Comparison of ENCODE assay signal across 23 cellular contexts in the genomic region with DNA sequence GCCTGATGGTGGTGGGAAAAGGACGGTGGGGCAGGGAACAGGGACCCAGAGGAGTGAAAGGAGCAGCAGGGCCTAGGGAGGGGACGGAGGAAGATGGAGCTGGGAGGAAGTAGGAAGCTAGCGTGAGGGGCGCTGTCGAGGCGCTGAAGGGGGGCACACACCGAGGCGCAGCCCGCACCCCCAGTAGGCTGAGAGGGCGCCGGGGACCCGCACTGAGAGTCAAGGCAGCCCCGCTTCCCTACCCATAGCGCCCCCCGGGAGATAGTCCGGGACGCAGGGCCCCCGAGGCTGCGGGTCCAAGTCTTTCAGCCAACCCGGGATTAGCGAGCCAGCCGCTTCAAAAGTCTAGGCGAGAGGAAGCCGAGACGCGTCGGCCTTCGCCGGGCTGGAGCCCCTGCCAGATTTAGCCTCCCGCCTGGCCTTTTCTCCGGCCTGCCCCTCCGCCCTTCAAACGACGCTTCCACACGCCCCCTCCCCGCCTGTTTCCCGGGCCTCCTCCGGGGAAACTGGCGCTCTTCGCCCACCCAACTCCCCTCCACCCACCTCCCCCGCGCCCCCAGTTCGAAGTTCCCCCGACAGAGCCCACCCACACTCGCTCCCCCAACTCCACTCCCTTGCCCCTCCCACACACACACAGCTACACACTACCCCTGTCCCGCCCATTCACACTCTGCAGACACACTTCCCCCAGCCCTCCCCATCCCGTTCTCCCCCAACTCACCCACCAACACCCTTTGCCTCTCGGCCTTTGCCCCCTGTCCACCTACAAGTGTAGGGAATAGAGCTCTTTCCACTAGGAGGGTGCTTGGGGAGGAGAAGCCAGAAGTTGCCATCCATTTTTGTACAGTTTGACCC. TPM values are rescaled to one million over a fixed set of nuclear protein-coding genes. Genes with fewer than 3 reads are reported as not detected.
DNase-seq lines count a peak whose midpoint lies in the region; ATAC-seq and TF ChIP-seq lines count a peak whose summit lies in the region.
"Had no signal": no experiment of that assay in that cellular context is flagged by ENCODE, and none has a peak within 500 bp of the region (broad histone marks: within the 10 kb centered on the region; RNA-seq: fewer than 3 reads in every experiment).

No MANE protein-coding gene starts in this region.

- no peak for TF ChIP-seq CTCF in MM.1S (IDR thresholded peaks at IDR 0.05; ENCODE audit: low read length)

- H3K27me3 ChIP-seq in effector memory CD4-positive, alpha-beta T cell (replicated peaks; ENCODE audit: control insufficient read depth, insufficient read depth, low read length, poor library complexity, severe bottlenecking), result peaks cover 46% of the 10 kb centered on the region
- peaks cover 14% of the 10 kb centered on the region for H3K27me3 ChIP-seq in MM.1S (replicated peaks; ENCODE audit: insufficient read depth, low read length)

- WGBS in mesodermal cell (ENCODE audit: insufficient coverage in 2 of 2), 2 experiments, result 7 to 10% methylated on average over 29 to 41 of the region's 48 CpGs

- peak overlapping the region; percentile 2 to 17 for H3K4me3 Mint-ChIP-seq in stimulated activated naive CD8-positive, alpha-beta T cell treated with anti-CD3 and anti-CD28 coated beads, Interleukin-15, amount 100 ng/mL, for 72 hours
- H3K4me3 Mint-ChIP-seq: CD8-positive, alpha-beta T cell; stimulated activated naive CD8-positive, alpha-beta T cell treated with anti-CD3 and anti-CD28 coated beads, Interleukin-15, Interleukin-2, amounts not matched to agents 100 ng/mL and 50 ng/mL, for 24 hours had no signal

- ATAC-seq in stimulated activated naive CD8-positive, alpha-beta T cell treated with anti-CD3 and anti-CD28 coated beads, Interleukin-15, amount 100 ng/mL, for 72 hours, result peak; percentile 31
- no peak for ATAC-seq in stimulated activated naive CD8-positive, alpha-beta T cell treated with anti-CD3 and anti-CD28 coated beads, Interleukin-15, Interleukin-2, amounts not matched to agents 100 U/mL and 50 U/mL, for 24 hours
- no peak for ATAC-seq in esophagus mucosa
- ATAC-seq: body of pancreas; CD8-positive, alpha-beta T cell had no signal

- H3K4me3 ChIP-seq in mesodermal cell (ENCODE audit: extremely low read depth, insufficient read depth, low read length, poor library complexity, severe bottlenecking), result peak overlapping the region; percentile 14
- H3K4me3 ChIP-seq in effector memory CD4-positive, alpha-beta T cell (ENCODE audit: insufficient read depth, low read depth, low read length, poor library complexity, severe bottlenecking), result no peak overlapping the region
- H3K4me3 ChIP-seq in MM.1S (ENCODE audit: low read length), result no peak overlapping the region
- H3K4me3 ChIP-seq: body of pancreas, sigmoid colon had no signal

- no peak overlapping the region for H3K27ac Mint-ChIP-seq in stimulated activated naive CD8-positive, alpha-beta T cell treated with anti-CD3 and anti-CD28 coated beads, Interleukin-15, amount 100 ng/mL, for 72 hours
- H3K27ac Mint-ChIP-seq: CD8-positive, alpha-beta T cell; stimulated activated naive CD8-positive, alpha-beta T cell treated with anti-CD3 and anti-CD28 coated beads, Interleukin-15, Interleukin-2, amounts not matched to agents 100 ng/mL and 50 ng/mL, for 24 hours had no signal

- H2AFZ ChIP-seq in MM.1S (ENCODE audit: low read length), result no peak overlapping the region

- H3K79me2 ChIP-seq in MM.1S (ENCODE audit: low read length), result no peaks in the 10 kb centered on the region

- peaks cover 11% of the 10 kb centered on the region for H3K4me1 Mint-ChIP-seq in stimulated activated naive CD8-positive, alpha-beta T cell treated with anti-CD3 and anti-CD28 coated beads, Interleukin-15, amount 100 ng/mL, for 72 hours

- H4K20me1 ChIP-seq in MM.1S (ENCODE audit: insufficient read depth, low read length), result no peaks in the 10 kb centered on the region

- H3K27ac ChIP-seq in mesodermal cell (ENCODE audit: low read depth, low read length, severe bottlenecking), result no peak overlapping the region
- no peak overlapping the region for H3K27ac ChIP-seq in effector memory CD4-positive, alpha-beta T cell (ENCODE audit: insufficient read depth, low read length, poor library complexity, severe bottlenecking)
- no peak overlapping the region for H3K27ac ChIP-seq in MM.1S (ENCODE audit: low read length)
- H3K27ac ChIP-seq: sigmoid colon had no signal

- H3K9me3 ChIP-seq in mesodermal cell (ENCODE audit: control insufficient read depth, low read length), result no peaks in the 10 kb centered on the region
- H3K9me3 ChIP-seq in effector memory CD4-positive, alpha-beta T cell (ENCODE audit: control insufficient read depth, low read length), result no peaks in the 10 kb centered on the region
- H3K9me3 ChIP-seq in MM.1S (replicated peaks; ENCODE audit: insufficient read depth, low read length), result no peaks in the 10 kb centered on the region
- H3K9me3 ChIP-seq: body of pancreas, sigmoid colon had no signal

- H3K9ac ChIP-seq in MM.1S (ENCODE audit: low read length), result no peak overlapping the region

- H3K9me3 Mint-ChIP-seq in stimulated activated naive CD8-positive, alpha-beta T cell treated with anti-CD3 and anti-CD28 coated beads, Interleukin-15, amount 100 ng/mL, for 72 hours, result peaks cover 0 to 7% of the 10 kb centered on the region in 2 donors
- H3K9me3 Mint-ChIP-seq: CD8-positive, alpha-beta T cell had no signal

- no peaks in the 10 kb centered on the region for H3F3A ChIP-seq in MM.1S (ENCODE audit: insufficient read depth, low read length)

- DNase-seq in stimulated activated naive CD8-positive, alpha-beta T cell treated with anti-CD3 and anti-CD28 coated beads, Interleukin-15, amount 100 ng/mL, for 72 hours, result no peak
- no peak for DNase-seq in stimulated activated naive CD8-positive, alpha-beta T cell treated with anti-CD3 and anti-CD28 coated beads, Interleukin-15, Interleukin-2, amounts not matched to agents 100 U/mL and 50 U/mL, for 24 hours
- peak; percentile 20 for DNase-seq in globus pallidus (ENCODE audit: low spot score)
- DNase-seq in GM19238 (ENCODE audit: insufficient read length, low spot score), result no peak
- DNase-seq in effector memory CD4-positive, alpha-beta T cell, result no peak
- DNase-seq in MM.1S, result no peak
- DNase-seq: activated CD4-positive, alpha-beta T cell treated with anti-CD3 and anti-CD28 coated beads, Interleukin-2, amount 50 U/mL, for 48 hours; activated naive CD4-positive, alpha-beta T cell treated with anti-CD3 and anti-CD28 coated beads, Interleukin-2, amount 50 U/mL, for 16 hours; body of pancreas; CD8-positive, alpha-beta T cell; cortex of kidney; DND-41; kidney glomerular epithelial cell; MV-4-11; NCI-H2029; NCI-H510A; occipital lobe; Right ventricle myocardium superior; sigmoid colon; stimulated activated CD4-positive, alpha-beta T cell treated with anti-CD3 and anti-CD28 coated beads, Interleukin-1b, Interleukin-23, amount 100 ng/mL, for 48 hours had no signal

- H3K4me1 ChIP-seq in mesodermal cell (ENCODE audit: control insufficient read depth, insufficient read depth, low read length, poor library complexity, severe bottlenecking) (peaks cover 31% of the 10 kb centered on the region), MM.1S (ENCODE audit: low read length) (no peaks in the 10 kb centered on the region)
- H3K4me1 ChIP-seq in effector memory CD4-positive, alpha-beta T cell (ENCODE audit: control insufficient read depth, insufficient read depth, low read length, poor library complexity, severe bottlenecking), result peaks cover 4% of the 10 kb centered on the region

- H3K4me2 ChIP-seq in MM.1S (ENCODE audit: low read depth, low read length), result no peak overlapping the region

- H3K36me3 ChIP-seq in mesodermal cell (ENCODE audit: control insufficient read depth, insufficient read depth, low read length), result no peaks in the 10 kb centered on the region
- no peaks in the 10 kb centered on the region for H3K36me3 ChIP-seq in effector memory CD4-positive, alpha-beta T cell (ENCODE audit: control insufficient read depth, insufficient read depth, low read length)
- no peaks in the 10 kb centered on the region for H3K36me3 ChIP-seq in MM.1S (replicated peaks; ENCODE audit: insufficient read depth, low read length)
- H3K36me3 ChIP-seq: sigmoid colon had no signal

- H3K9me2 ChIP-seq in MM.1S (replicated peaks; ENCODE audit: insufficient read depth, low read length), result no peaks in the 10 kb centered on the region

- H3K27me3 Mint-ChIP-seq in stimulated activated naive CD8-positive, alpha-beta T cell treated with anti-CD3 and anti-CD28 coated beads, Interleukin-15, amount 100 ng/mL, for 72 hours, result peaks cover 93% of the 10 kb centered on the region

RNA-seq across cellular contexts. Expression of a gene that starts 7.8 kb away (rescaled TPM):
- polyA plus RNA-seq in mesodermal cell (2013, experiment 1 of 2), result 4.0 TPM
- polyA plus RNA-seq in mesodermal cell (2013, experiment 2 of 2), result 5.0 TPM
- 0.88 TPM for total RNA-seq in esophagus mucosa
- total RNA-seq: CD8-positive, alpha-beta T cell had no signal
